In the genomic region with DNA sequence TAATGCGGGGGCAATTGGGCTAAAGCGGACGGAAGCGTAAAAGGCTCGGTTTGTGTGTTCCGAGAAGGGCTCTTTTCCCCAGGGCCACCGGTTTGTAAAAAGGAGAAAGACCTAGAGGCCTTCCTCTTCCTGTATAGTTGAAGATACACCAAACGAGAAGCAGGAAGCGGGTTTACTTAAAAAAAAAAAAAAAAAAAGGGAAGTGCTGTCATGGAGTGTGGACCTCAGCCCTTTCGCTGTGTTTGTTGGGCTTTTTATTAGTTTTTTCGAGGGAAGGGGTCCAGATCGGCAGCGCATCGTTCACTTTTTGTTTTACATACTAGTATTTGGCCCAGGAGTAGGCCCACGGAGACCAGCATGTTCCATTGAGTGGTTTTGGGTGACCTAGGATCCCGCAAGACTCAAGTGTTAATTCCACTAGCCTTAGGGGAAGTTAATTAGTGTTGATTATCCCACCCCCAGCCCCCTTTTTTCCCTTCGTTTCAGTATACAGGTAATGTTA, we compare ENCODE assay signal across 8 cellular contexts. TPM values are rescaled to one million over a fixed set of nuclear protein-coding genes. Genes with fewer than 3 reads are reported as not detected.
A peak's percentile ranks its signal among the peaks of the same experiment; 100 is the strongest.
DNase-seq lines count a peak whose midpoint lies in the region; ATAC-seq and TF ChIP-seq lines count a peak whose summit lies in the region.

No MANE protein-coding gene starts in this region.

- H3K27me3 ChIP-seq in HUES48 (ENCODE audit: control insufficient read depth, insufficient read depth, low read length) (no peaks in the 10 kb centered on the region), transverse colon (no peaks in the 10 kb centered on the region)

- no peak for TF ChIP-seq EP300 in transverse colon (IDR thresholded peaks at IDR 0.05; ENCODE audit: low read depth)

- H3K9me3 ChIP-seq in HUES48 (ENCODE audit: control insufficient read depth, insufficient read depth, low read length) (no peaks in the 10 kb centered on the region), transverse colon (no peaks in the 10 kb centered on the region)

- 2% methylated on average over 15 to 17 of the region's 17 CpGs for WGBS in transverse colon (ENCODE audit: low coverage in 1 of 2), 2 donors

- TF ChIP-seq POLR2A in transverse colon (IDR thresholded peaks at IDR 0.05): no peak

- intact Hi-C loops in transverse colon (cut with DNase I; ENCODE audit: low total_unique reads): no loop called here

- H3K9ac ChIP-seq in HUES48 (ENCODE audit: low read depth, low read length): peak overlapping the region; percentile 71

- H3K4me3 ChIP-seq in HUES48 (ENCODE audit: low read depth, low read length) (peak overlapping the region; percentile 98), transverse colon (peak overlapping the region; percentile 78 to 98 (median 93))

- ATAC-seq in GM21390 (IDR thresholded peaks at IDR 0.05; ENCODE audit: unreplicated experiment): peak; percentile 35

- in situ Hi-C loops in G401 (cut with HindIII; ENCODE audit: low sequenced_read_pairs) (no loop called here), transverse colon (cut with MboI; ENCODE audit: low pct_ligation_motif_present in 1 of 4, low pct_unique_long_range_greater_than_20kb in 1 of 4, low sequenced_read_pairs in 3 of 4) (no loop called here)

- H3K4me1 ChIP-seq in HUES48 (ENCODE audit: control insufficient read depth, insufficient read depth, low read length) (peaks cover 7% of the 10 kb centered on the region; the same call in 1 of the 2 replicates), transverse colon (peaks cover 9 to 60% (median 38%) of the 10 kb centered on the region in 4 donors)

- H3K27ac ChIP-seq in HUES48 (ENCODE audit: low read depth, low read length): peak overlapping the region; percentile 93
- peak overlapping the region; percentile 96 to 100 (median 98) for H3K27ac ChIP-seq in transverse colon

- peak; percentile 48 for DNase-seq in G401 (ENCODE audit: low spot score)
- peak; percentile 47 to 71 for DNase-seq in SW 1271 (lab: John Stamatoyannopoulos, UW)
- peak; percentile 31 to 49 for DNase-seq in dermis microvascular lymphatic vessel endothelial cell (ENCODE audit: low read depth in 2 of 2)
- peak; percentile 60 for DNase-seq in medulla oblongata (ENCODE audit: extremely low spot score)
- DNase-seq in transverse colon: no peak
- DNase-seq in NCI-H524 treated with DMSO at 0.1 percent for 48 hours (lab: John Stamatoyannopoulos, UW): no peak

- H3K36me3 ChIP-seq in HUES48 (ENCODE audit: control insufficient read depth, insufficient read depth, low read length): no peaks in the 10 kb centered on the region
- no peaks in the 10 kb centered on the region for H3K36me3 ChIP-seq in transverse colon

- no peak for TF ChIP-seq CTCF in transverse colon (IDR thresholded peaks at IDR 0.05)

RNA-seq across cellular contexts. Expression of a gene that starts 0.7 kb away (rescaled TPM):
- 31.9 and 47.2 TPM in 2 replicates for total RNA-seq in G401 (2014; rRNA removed; shearing (Covaris generic))
- total RNA-seq in dermis microvascular lymphatic vessel endothelial cell (95.9 and 110 TPM in 2 replicates), transverse colon (100 to 1,000 TPM in 1 of 4 donors, 10 to 100 TPM in 3; 56.9 to 123 (median 81.8) TPM)

Comparison
In these comparisons a context has a peak if more than half of its experiments do, and no peak if none do; other contexts are left out.
1. DNase-seq: peak in G401 (single experiment), SW 1271 (2 of 2), dermis microvascular lymphatic vessel endothelial cell (2 of 2) and medulla oblongata (single experiment); none in transverse colon (single experiment) and NCI-H524 treated with DMSO at 0.1 percent for 48 hours (single experiment).